23 cellular contexts compared by ENCODE assay signal in genomic region chr5:124870070-124870469, GRCh38.
"Had no signal": no experiment of that assay in that cellular context is flagged by ENCODE, and none has a peak within 500 bp of the region (broad histone marks: within the 10 kb centered on the region; RNA-seq: fewer than 3 reads in every experiment).

No MANE protein-coding gene starts in this region.

- ATAC-seq: activated CD4-positive, alpha-beta T cell treated with anti-CD3 and anti-CD28 coated beads for 36 hours; activated T-helper 17 cell treated with anti-CD3 and anti-CD28 coated beads, Interleukin-2, amount 50 U/mL, for 72 hours; foreskin keratinocyte; left lung; natural killer cell treated with Interleukin-12 subunit alpha and Interleukin-12 subunit beta and Interleukin-15 and Interleukin-18, amount 100 ng/mL, for 72 hours; stimulated activated naive CD8-positive, alpha-beta T cell treated with anti-CD3 and anti-CD28 coated beads, Interleukin-15, amount 100 ng/mL, for 72 hours had no signal

- H3K27me3 ChIP-seq: esophagus squamous epithelium, foreskin keratinocyte, hepatocyte, left lung, spleen, transverse colon had no signal

- H3K36me3 ChIP-seq: esophagus squamous epithelium, left lung, spleen, transverse colon had no signal

- H3K79me2 ChIP-seq: hepatocyte had no signal

- H3K4me3 ChIP-seq: esophagus squamous epithelium, hepatocyte, left lung, spleen, transverse colon had no signal

- H3K27ac ChIP-seq: esophagus squamous epithelium, foreskin keratinocyte, hepatocyte, spleen, transverse colon had no signal

- DNase-seq: activated B cell treated with CpG ODN at 0.5 μM for 24 hours; activated CD4-positive, alpha-beta T cell treated with anti-CD3 and anti-CD28 coated beads for 36 hours; activated CD4-positive, alpha-beta T cell treated with anti-CD3 and anti-CD28 coated beads, Interleukin-2, amount 50 U/mL, for 4 hours; activated CD8-positive, alpha-beta memory T cell treated with anti-CD3 and anti-CD28 coated beads for 24 hours; activated CD8-positive, alpha-beta memory T cell treated with anti-CD3 and anti-CD28 coated beads, Interleukin-2, amount 50 U/mL, for 4 hours; activated naive CD4-positive, alpha-beta T cell; activated T-cell treated with anti-CD3 and anti-CD28 coated beads, Interleukin-2, amount 50 U/mL, for 24 hours; amniotic stem cell; cortex of kidney; endodermal cell; esophagus squamous epithelium; foreskin keratinocyte; immature natural killer cell; kidney glomerular epithelial cell; left lung; spleen; stimulated activated CD4-positive, alpha-beta T cell treated with anti-CD3 and anti-CD28 coated beads, Interleukin-4, amount 100 ng/mL, for 4 hours; stimulated activated naive CD8-positive, alpha-beta T cell treated with anti-CD3 and anti-CD28 coated beads, Interleukin-15, amount 100 ng/mL, for 72 hours; T-helper 9 cell; transverse colon had no signal

- H3K4me2 ChIP-seq: hepatocyte had no signal

- H3K9me3 ChIP-seq: esophagus squamous epithelium, left lung, spleen, transverse colon had no signal
